9 cellular contexts compared by ENCODE assay signal in the genomic region with DNA sequence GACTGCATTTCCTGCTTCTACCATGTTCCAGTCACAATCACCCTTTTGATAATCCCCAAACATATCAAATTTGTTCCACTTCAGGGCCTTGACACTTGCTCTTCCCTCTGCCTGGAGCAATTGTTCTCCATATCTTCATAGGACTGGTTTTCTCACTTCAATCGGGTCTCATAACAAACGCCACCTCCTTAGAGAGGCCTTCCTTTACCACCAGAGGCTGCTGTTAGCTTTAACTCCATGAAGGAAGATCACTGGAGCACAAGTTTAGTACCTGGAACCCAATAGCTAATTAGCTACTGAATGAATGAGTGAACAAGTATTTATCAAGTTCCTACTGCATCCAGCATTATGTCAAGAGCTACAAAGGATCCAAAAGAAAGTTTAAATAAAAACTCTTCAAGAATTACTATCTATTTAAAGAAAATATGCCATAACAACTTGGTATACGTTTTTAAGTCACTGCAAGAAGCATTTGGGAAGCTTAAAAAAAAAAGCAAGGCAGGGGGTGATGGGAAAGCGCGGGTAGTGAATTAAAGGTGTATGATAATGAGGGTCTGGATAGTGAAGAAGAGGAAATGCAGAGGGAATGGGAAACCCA. TPM values are rescaled to one million over a fixed set of nuclear protein-coding genes. Genes with fewer than 3 reads are reported as not detected.
DNase-seq lines count a peak whose midpoint lies in the region; ATAC-seq and TF ChIP-seq lines count a peak whose summit lies in the region.
"Had no signal": no experiment of that assay in that cellular context is flagged by ENCODE, and none has a peak within 500 bp of the region (broad histone marks: within the 10 kb centered on the region; RNA-seq: fewer than 3 reads in every experiment).

No MANE protein-coding gene starts in this region.

- H3K4me1 Mint-ChIP-seq in T-cell, result no peaks in the 10 kb centered on the region
- H3K4me1 Mint-ChIP-seq: central memory CD8-positive, alpha-beta T cell had no signal

- H3K27ac ChIP-seq in OCI-LY1 (ENCODE audit: low read depth, low read length, poor library complexity, severe bottlenecking) (no peak overlapping the region), esophagus muscularis mucosa (replicated peaks in 1 of 4) (no peak overlapping the region), neutrophil (peak overlapping the region; percentile 82)

- no peak overlapping the region for H3K27ac Mint-ChIP-seq in T-cell

- POLR2A ChIA-PET in T-cell (lab: Charles Lee), result no interaction called here

- H3K4me1 ChIP-seq in OCI-LY1 (ENCODE audit: insufficient read depth, low read length, severe bottlenecking) (no peaks in the 10 kb centered on the region), esophagus muscularis mucosa (peaks cover 0 to 12% (median 7%) of the 10 kb centered on the region in 4 donors), neutrophil (ENCODE audit: control insufficient read depth in 1 of 2, insufficient read depth in 1 of 2, low read depth in 1 of 2, low read length in 1 of 2) (peaks cover 89 to 98% of the 10 kb centered on the region in 2 experiments)

- intact Hi-C loops in esophagus muscularis mucosa (cut with DNase I), result no loop called here

- no peaks in the 10 kb centered on the region for H3K27me3 Mint-ChIP-seq in T-cell
- H3K27me3 Mint-ChIP-seq: central memory CD8-positive, alpha-beta T cell had no signal

- DNase-seq in esophagus muscularis mucosa (ENCODE audit: extremely low spot score) (no peak), T-cell (no peak), NCI-H2081 (lab: John Stamatoyannopoulos, UW) (no peak)
- DNase-seq in stimulated activated CD4-positive, alpha-beta T cell treated with anti-CD3 and anti-CD28 coated beads, Interleukin-2, amount 100 ng/mL, for 48 hours, result no peak

- no peaks in the 10 kb centered on the region for H3K9me2 ChIP-seq in OCI-LY1 (ENCODE audit: low read depth, low read length)

- no peak overlapping the region for H3K4me2 ChIP-seq in OCI-LY1 (ENCODE audit: low read length)

- H3K27me3 ChIP-seq in OCI-LY1 (ENCODE audit: insufficient read depth, low read length), result no peaks in the 10 kb centered on the region
- H3K27me3 ChIP-seq in esophagus muscularis mucosa, result no peaks in the 10 kb centered on the region
- H3K27me3 ChIP-seq in neutrophil, result no peaks in the 10 kb centered on the region

- ATAC-seq in T-cell (replicated peaks in 1 of 4) (no peak), GM21515 (IDR thresholded peaks at IDR 0.05; ENCODE audit: unreplicated experiment) (no peak)

- no peak overlapping the region for H3K9ac ChIP-seq in OCI-LY1 (ENCODE audit: low read length)

- CTCF ChIA-PET in T-cell (lab: Charles Lee), result interaction anchor here (0.6 to 0.7 kb wide), 4 partner anchors 14 to 1680 kb away, joined by 3 to 10 read pairs (median 4); no protein-coding TSS in a partner anchor

- H2AFZ ChIP-seq in OCI-LY1 (ENCODE audit: low read length), result no peak overlapping the region

- no peak overlapping the region for H3K4me3 Mint-ChIP-seq in T-cell
- H3K4me3 Mint-ChIP-seq: central memory CD8-positive, alpha-beta T cell had no signal

- WGBS in esophagus muscularis mucosa, result 90% methylated on average over 5 of the region's 5 CpGs

- no peaks in the 10 kb centered on the region for H3K79me2 ChIP-seq in OCI-LY1 (ENCODE audit: insufficient read depth, low read length)

- no peaks in the 10 kb centered on the region for H3K9me3 ChIP-seq in OCI-LY1 (ENCODE audit: low read length)
- no peaks in the 10 kb centered on the region for H3K9me3 ChIP-seq in esophagus muscularis mucosa
- H3K9me3 ChIP-seq in neutrophil, result no peaks in the 10 kb centered on the region

- H3K9me3 Mint-ChIP-seq in T-cell, result no peaks in the 10 kb centered on the region
- H3K9me3 Mint-ChIP-seq: central memory CD8-positive, alpha-beta T cell had no signal

- no peak for TF ChIP-seq EP300 in esophagus muscularis mucosa (IDR thresholded peaks at IDR 0.05)

- H4K20me1 ChIP-seq in OCI-LY1 (ENCODE audit: insufficient read depth, low read length), result no peaks in the 10 kb centered on the region

- no peaks in the 10 kb centered on the region for H3F3A ChIP-seq in OCI-LY1 (ENCODE audit: insufficient read depth, low read length)

- no peaks in the 10 kb centered on the region for H3K36me3 Mint-ChIP-seq in T-cell

- H3K36me3 ChIP-seq in OCI-LY1 (ENCODE audit: insufficient read depth, low read length), result no peaks in the 10 kb centered on the region
- no peaks in the 10 kb centered on the region for H3K36me3 ChIP-seq in esophagus muscularis mucosa
- no peaks in the 10 kb centered on the region for H3K36me3 ChIP-seq in neutrophil

- H3K4me3 ChIP-seq in OCI-LY1 (ENCODE audit: low read depth, low read length, poor library complexity, severe bottlenecking) (no peak overlapping the region), esophagus muscularis mucosa (no peak overlapping the region), neutrophil (ENCODE audit: low read depth in 1 of 2, low read length in 1 of 2) (no peak overlapping the region)

- TF ChIP-seq POLR2A in esophagus muscularis mucosa (IDR thresholded peaks at IDR 0.05; ENCODE audit: low read depth), result no peak

- TF ChIP-seq CTCF in GM12873 (IDR thresholded peaks at IDR 0.05; ENCODE audit: insufficient read depth, low read depth, low read length, missing control alignments), result peak; percentile 38
- TF ChIP-seq CTCF in OCI-LY1 (IDR thresholded peaks at IDR 0.05; ENCODE audit: low read length), result peak; percentile 44; the same call in 1 of the 2 replicates
- TF ChIP-seq CTCF in esophagus muscularis mucosa (IDR thresholded peaks at IDR 0.05), result peak; percentile 25 to 51 (median 38)
- peak; percentile 48 for TF ChIP-seq CTCF in neutrophil (IDR thresholded peaks at IDR 0.05)

RNA-seq across cellular contexts. Expression of a gene that starts 58.8 kb away (rescaled TPM):
- total RNA-seq in esophagus muscularis mucosa, result 10 to 100 TPM; 76.3 to 97.2 (median 91.0) TPM
- total RNA-seq in T-cell, result 10 to 100 TPM; 21.2 to 38.5 (median 27.2) TPM
